Comparison of ENCODE assay signal across 19 cellular contexts in the genomic region with DNA sequence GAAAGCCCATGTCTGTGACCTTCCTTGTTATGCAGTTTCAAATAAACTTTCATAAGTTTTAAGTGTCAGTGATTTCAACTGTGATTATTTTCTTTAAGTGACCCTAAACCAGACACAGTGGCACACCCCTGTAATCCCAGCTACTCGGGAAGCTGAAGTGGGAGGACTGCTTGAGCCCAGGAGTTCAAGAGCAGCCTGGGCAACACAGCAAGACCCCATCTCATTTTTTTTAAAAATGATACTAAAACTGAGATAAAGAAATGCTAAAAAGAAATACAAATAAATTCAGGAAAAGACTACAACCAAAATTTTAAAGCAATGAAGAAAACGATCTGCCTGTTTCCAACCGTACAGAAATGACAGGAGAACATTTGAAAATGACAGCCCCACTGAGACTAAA. TPM values are rescaled to one million over a fixed set of nuclear protein-coding genes. Genes with fewer than 3 reads are reported as not detected.
A peak's percentile ranks its signal among the peaks of the same experiment; 100 is the strongest.
DNase-seq lines count a peak whose midpoint lies in the region; ATAC-seq, FAIRE-seq and TF ChIP-seq lines count a peak whose summit lies in the region.
"Had no signal": no experiment of that assay in that cellular context is flagged by ENCODE, and none has a peak within 500 bp of the region (broad histone marks: within the 10 kb centered on the region; RNA-seq: fewer than 3 reads in every experiment).

No MANE protein-coding gene starts in this region.

- no peaks in the 10 kb centered on the region for H3K27me3 Mint-ChIP-seq in activated T-cell treated with anti-CD3 and anti-CD28 coated beads, Interleukin-2, amount 50 U/mL, for 72 hours (ENCODE audit: low read depth)

- H3K9me3 ChIP-seq in K562 (replicated peaks; ENCODE audit: control insufficient read depth, insufficient read depth, low read depth, low read length) (no peaks in the 10 kb centered on the region), psoas muscle (no peaks in the 10 kb centered on the region), Karpas-422 (ENCODE audit: low read length) (no peaks in the 10 kb centered on the region)

- no peaks in the 10 kb centered on the region for H3K9me2 ChIP-seq in Karpas-422 (replicated peaks; ENCODE audit: insufficient read depth, low read length)

- H3K27ac ChIP-seq in K562 (ENCODE audit: extremely low read depth, low read depth, low read length) (no peak overlapping the region), psoas muscle (peak overlapping the region; percentile 51), Karpas-422 (ENCODE audit: low read length) (no peak overlapping the region)
- H3K27ac ChIP-seq: 22Rv1 had no signal

- intact Hi-C loops in K562 (cut with micrococcal nuclease) = no loop called here
- intact Hi-C loops in psoas muscle (cut with DNase I) = loop anchor here in 1 of 2 donors (5.0 kb wide), 1 partner anchor 37 kb away; no protein-coding TSS in a partner anchor
- intact Hi-C loops in head of caudate nucleus (cut with DNase I) = no loop called here

- CTCF ChIA-PET in K562 (lab: Yijun Ruan, JAX; ENCODE audit: low intra/inter-chr PET ratio) = interaction anchor here (0.5 kb wide), 1 partner anchor 178 kb away, joined by 4 read pairs; no protein-coding TSS in a partner anchor

- 58% methylated on average over 3 of the region's 3 CpGs for WGBS in K562 (ENCODE audit: insufficient coverage, low coverage, missing lambda C conversion rate)
- WGBS in psoas muscle, 3 donors = 69 to 82% (median 74%) methylated on average over 3 of the region's 3 CpGs

- FAIRE-seq in K562 (lab: Jason Lieb, UNC) = no peak
- FAIRE-seq: D721Med, GM19239, H1, HTR-8/SVneo had no signal

- H3K9me1 ChIP-seq in K562 (ENCODE audit: control insufficient read depth, insufficient read depth, low read length) = no peaks in the 10 kb centered on the region

- no peaks in the 10 kb centered on the region for H4K20me1 ChIP-seq in K562 (replicated peaks; ENCODE audit: control insufficient read depth, insufficient read depth, low read length)
- peaks cover 27% of the 10 kb centered on the region for H4K20me1 ChIP-seq in Karpas-422 (ENCODE audit: insufficient read depth, low read depth, low read length)

- no peak for ATAC-seq in activated T-cell treated with anti-CD3 and anti-CD28 coated beads, Interleukin-2, amount 50 U/mL, for 72 hours (replicated peaks in 1 of 2)
- no peak for ATAC-seq in K562
- no peak for ATAC-seq in psoas muscle
- ATAC-seq: CD8-positive, alpha-beta T cell had no signal

- no peak overlapping the region for H3K4me2 ChIP-seq in K562 (ENCODE audit: insufficient read depth, low read length)
- no peak overlapping the region for H3K4me2 ChIP-seq in Karpas-422 (ENCODE audit: low read depth, low read length, poor library complexity, severe bottlenecking)

- H3K27me3 ChIP-seq in K562 (ENCODE audit: control insufficient read depth in 2 of 2, insufficient read depth in 2 of 2, low read length in 2 of 2) (no peaks in the 10 kb centered on the region), psoas muscle (ENCODE audit: insufficient read depth in 3 of 3, low read length in 2 of 3) (no peaks in the 10 kb centered on the region), Karpas-422 (ENCODE audit: low read length) (no peaks in the 10 kb centered on the region)

- H3K79me2 ChIP-seq in K562 (ENCODE audit: control insufficient read depth, insufficient read depth, low read length) (peaks cover 76% of the 10 kb centered on the region), Karpas-422 (ENCODE audit: low read length) (no peaks in the 10 kb centered on the region)

- H3K4me1 ChIP-seq in K562 (replicated peaks in 1 of 2; ENCODE audit: control insufficient read depth in 2 of 2, insufficient read depth in 2 of 2, low read length in 2 of 2) (peaks cover 0 to 5% of the 10 kb centered on the region in 2 experiments; a peak in 1 of 5 replicates), psoas muscle (peaks cover 79% of the 10 kb centered on the region), Karpas-422 (ENCODE audit: low read length) (peaks cover 4% of the 10 kb centered on the region; the same call in 1 of the 2 replicates)

- TF ChIP-seq RAD21 in K562 (CRISPR knock-in tag; conservative IDR thresholded peaks at IDR 0.05 in 1 of 2, IDR thresholded peaks at IDR 0.05 in 1 of 2) = no peak

- H3K4me3 ChIP-seq in K562 (no peak overlapping the region), psoas muscle (no peak overlapping the region), Karpas-422 (ENCODE audit: low read length) (no peak overlapping the region)

- H3K36me3 ChIP-seq in K562 (ENCODE audit: control insufficient read depth, insufficient read depth, low read length) (peaks cover 8% of the 10 kb centered on the region; the same call in 2 of the 3 replicates), psoas muscle (ENCODE audit: insufficient read depth in 1 of 2, low read depth in 1 of 2) (peaks cover 0 to under 1% of the 10 kb centered on the region in 2 donors), Karpas-422 (ENCODE audit: insufficient read depth, low read length) (no peaks in the 10 kb centered on the region)

- in situ Hi-C loops in K562 (cut with MboI) = no loop called here

- H2AFZ ChIP-seq in K562 (ENCODE audit: low read depth, low read length) (no peak overlapping the region), Karpas-422 (ENCODE audit: low read length) (no peak overlapping the region)

- BruUV-seq in K562 (replicated peaks; lab: Mats Ljungman, UMichigan) = no TSS peak

- no peak for TF ChIP-seq EP300 in K562 (IDR thresholded peaks at IDR 0.05; ENCODE audit: low read length)

- no peak for TF ChIP-seq POLR2A in K562 (conservative IDR thresholded peaks at IDR 0.05)

- peaks cover 3% of the 10 kb centered on the region in 2 donors for H3K36me3 Mint-ChIP-seq in activated T-cell treated with anti-CD3 and anti-CD28 coated beads, Interleukin-2, amount 50 U/mL, for 72 hours (ENCODE audit: insufficient read depth in 2 of 2)

- POLR2A ChIA-PET in K562 (lab: Yijun Ruan, JAX) = no interaction called here

- TF ChIP-seq CTCF in K562 (IDR thresholded peaks at IDR 0.05 in 2 of 3, conservative IDR thresholded peaks at IDR 0.05 in 1 of 3; ENCODE audit: insufficient read depth in 2 of 3, low read depth in 1 of 3, low read length in 3 of 3) = no peak
- TF ChIP-seq CTCF in psoas muscle (IDR thresholded peaks at IDR 0.05) = no peak

- H3K9me3 Mint-ChIP-seq in activated T-cell treated with anti-CD3 and anti-CD28 coated beads, Interleukin-2, amount 50 U/mL, for 72 hours = peaks cover 0 to 1% of the 10 kb centered on the region in 2 donors
- H3K9me3 Mint-ChIP-seq: CD8-positive, alpha-beta T cell had no signal

- H3K4me1 Mint-ChIP-seq in activated T-cell treated with anti-CD3 and anti-CD28 coated beads, Interleukin-2, amount 50 U/mL, for 72 hours (ENCODE audit: low read depth) = peaks cover 17% of the 10 kb centered on the region

- DNase-seq in activated T-cell treated with anti-CD3 and anti-CD28 coated beads, Interleukin-2, amount 50 U/mL, for 72 hours = no peak
- DNase-seq in activated T-cell treated with anti-CD3 and anti-CD28 coated beads for 4 hours (no peak), K562 (ENCODE audit: extremely low read depth in 1 of 4, low spot score in 3 of 4) (no peak), psoas muscle (no peak), Karpas-422 (no peak), head of caudate nucleus (no peak), NCI-H2029 (lab: John Stamatoyannopoulos, UW) (no peak)
- DNase-seq: CD8-positive, alpha-beta T cell; COR-L47; DMS153; DND-41; GDM1; HCEC 1CT had no signal

- H3K4me3 Mint-ChIP-seq in activated T-cell treated with anti-CD3 and anti-CD28 coated beads, Interleukin-2, amount 50 U/mL, for 72 hours = no peak overlapping the region
- H3K4me3 Mint-ChIP-seq: CD14-positive monocyte; CD8-positive, alpha-beta T cell had no signal

- no peak overlapping the region for H3K9ac ChIP-seq in K562 (ENCODE audit: insufficient read depth in 1 of 2, low read depth in 2 of 2, low read length in 2 of 2)
- no peak overlapping the region for H3K9ac ChIP-seq in Karpas-422 (ENCODE audit: low read length)

- H3K27ac Mint-ChIP-seq in activated T-cell treated with anti-CD3 and anti-CD28 coated beads, Interleukin-2, amount 50 U/mL, for 72 hours = peak overlapping the region; percentile 50
- H3K27ac Mint-ChIP-seq: CD8-positive, alpha-beta T cell had no signal

TF ChIP-seq in K562, 482 proteins besides CTCF, POLR2A, EP300 and RAD21:
- peak; percentile 79 for TF ChIP-seq ZNF121 (CRISPR knock-in tag; conservative IDR thresholded peaks at IDR 0.05)
- TF ChIP-seq NR4A1 (CRISPR knock-in tag; IDR thresholded peaks at IDR 0.05) = peak; percentile 7; the same call in 1 of the 2 replicates
- TF ChIP-seq NR4A1 (tag; IDR thresholded peaks at IDR 0.05) = no peak
- peak; percentile 20 for TF ChIP-seq RBM25 (IDR thresholded peaks at IDR 0.05; ENCODE audit: low read depth, low read length, severe bottlenecking)
- no peak for TF ChIP-seq CHD4 (IDR thresholded peaks at IDR 0.05; ENCODE audit: insufficient read depth, insufficient replicate concordance, low read depth, low read length, poor library complexity, severe bottlenecking)
TF ChIP-seq in K562: peak in this region for 3.

RNA-seq across cellular contexts. Expression of a gene that starts 54.2 kb away (rescaled TPM):
- 10 to 100 TPM; 14.7 to 15.3 TPM for total RNA-seq in activated T-cell treated with anti-CD3 and anti-CD28 coated beads, Interleukin-2, amount 50 U/mL, for 72 hours
- 16.6 and 83.8 TPM in 2 replicates for total RNA-seq in K562 (2011; cell fraction: chromatin; rRNA removed; ENCODE audit: low replicate concordance)
- 4.2 and 6.4 TPM in 2 replicates for total RNA-seq in K562 (2011; cell fraction: nucleolus; rRNA removed)
- 16.1 and 32.0 TPM in 2 replicates for total RNA-seq in K562 (2011; cell fraction: nucleoplasm; rRNA removed)
- total RNA-seq in K562 (2014; rRNA removed) (14.3 and 15.0 TPM in 2 replicates), K562 (2014; rRNA removed; fragmentation: Illumina TruSeq; extraction: Trizol) (28.4 and 35.3 TPM in 2 replicates), K562 (2015; rRNA removed; fragmentation: Illumina TruSeq; extraction: Trizol) (28.1 and 30.6 TPM in 2 replicates), K562 (2021) (21.2 and 22.1 TPM in 2 replicates), psoas muscle (10 to 100 TPM; 59.9 to 80.1 (median 62.4) TPM)
- polyA plus RNA-seq in K562 (2011; rRNA removed) (6.8 and 10.6 TPM in 2 replicates), K562 (2014; fragmentation: Illumina TruSeq; extraction: Trizol) (13.4 and 16.5 TPM in 2 replicates), K562 (2014; fragmentation: Nextera tagmentation; extraction: Ambion mirVana) (1 to 10 TPM; 4.9 to 6.0 TPM), K562 (2014; rRNA removed) (10.6 and 10.7 TPM in 2 replicates), psoas muscle (10 to 100 TPM; 12.1 to 84.4 (median 25.8) TPM)
- polyA plus RNA-seq in K562 (2011; cell fraction: cytosol; rRNA removed) = 1.6 and 3.5 TPM in 2 replicates
- 4.2 and 5.4 TPM in 2 replicates for polyA plus RNA-seq in K562 (2011; cell fraction: nucleus; rRNA removed)
- polyA plus RNA-seq in K562 (2012) = 10.8 and 12.3 TPM in 2 replicates
- 47.6 and 51.9 TPM in 2 replicates for polyA minus RNA-seq in K562 (2011; rRNA and poly(A)+ RNA removed)
- polyA minus RNA-seq in K562 (2011; cell fraction: cytosol; rRNA and poly(A)+ RNA removed) = 13.8 and 19.1 TPM in 2 replicates
- polyA minus RNA-seq in K562 (2011; cell fraction: nucleus; rRNA and poly(A)+ RNA removed) = 13.7 and 34.7 TPM in 2 replicates
- 7.4 and 14.2 TPM in 2 replicates for total RNA-seq in Karpas-422 (2014; rRNA removed; shearing (Covaris generic); ENCODE audit: low replicate concordance)
